Comparison of ENCODE assay signal across 1 cellular context in genomic region chr22:18935889-18936529, GRCh38.
TF ChIP-seq lines count a peak whose summit lies in the region.

A gene with protein sequence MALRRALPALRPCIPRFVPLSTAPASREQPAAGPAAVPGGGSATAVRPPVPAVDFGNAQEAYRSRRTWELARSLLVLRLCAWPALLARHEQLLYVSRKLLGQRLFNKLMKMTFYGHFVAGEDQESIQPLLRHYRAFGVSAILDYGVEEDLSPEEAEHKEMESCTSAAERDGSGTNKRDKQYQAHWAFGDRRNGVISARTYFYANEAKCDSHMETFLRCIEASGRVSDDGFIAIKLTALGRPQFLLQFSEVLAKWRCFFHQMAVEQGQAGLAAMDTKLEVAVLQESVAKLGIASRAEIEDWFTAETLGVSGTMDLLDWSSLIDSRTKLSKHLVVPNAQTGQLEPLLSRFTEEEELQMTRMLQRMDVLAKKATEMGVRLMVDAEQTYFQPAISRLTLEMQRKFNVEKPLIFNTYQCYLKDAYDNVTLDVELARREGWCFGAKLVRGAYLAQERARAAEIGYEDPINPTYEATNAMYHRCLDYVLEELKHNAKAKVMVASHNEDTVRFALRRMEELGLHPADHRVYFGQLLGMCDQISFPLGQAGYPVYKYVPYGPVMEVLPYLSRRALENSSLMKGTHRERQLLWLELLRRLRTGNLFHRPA (minus strand): TSS chr22:18936293. CDS start chr22:18936287, 6 bp downstream.

TF ChIP-seq in H1, 55 proteins besides CTCF, POLR2A, EP300 and RAD21:
- TF ChIP-seq USF2 (IDR thresholded peaks at IDR 0.05; ENCODE audit: low read length) (no peak), EGR1 (IDR thresholded peaks at IDR 0.05; ENCODE audit: borderline replicate concordance, low read depth, low read length) (no peak), SUZ12 (IDR thresholded peaks at IDR 0.05; ENCODE audit: low read length) (no peak), RNF2 (IDR thresholded peaks at IDR 0.05; ENCODE audit: borderline replicate concordance, low read depth, low read length, missing control alignments, poor library complexity, severe bottlenecking) (no peak)
